8 cellular contexts compared by ENCODE assay signal in the genomic region with DNA sequence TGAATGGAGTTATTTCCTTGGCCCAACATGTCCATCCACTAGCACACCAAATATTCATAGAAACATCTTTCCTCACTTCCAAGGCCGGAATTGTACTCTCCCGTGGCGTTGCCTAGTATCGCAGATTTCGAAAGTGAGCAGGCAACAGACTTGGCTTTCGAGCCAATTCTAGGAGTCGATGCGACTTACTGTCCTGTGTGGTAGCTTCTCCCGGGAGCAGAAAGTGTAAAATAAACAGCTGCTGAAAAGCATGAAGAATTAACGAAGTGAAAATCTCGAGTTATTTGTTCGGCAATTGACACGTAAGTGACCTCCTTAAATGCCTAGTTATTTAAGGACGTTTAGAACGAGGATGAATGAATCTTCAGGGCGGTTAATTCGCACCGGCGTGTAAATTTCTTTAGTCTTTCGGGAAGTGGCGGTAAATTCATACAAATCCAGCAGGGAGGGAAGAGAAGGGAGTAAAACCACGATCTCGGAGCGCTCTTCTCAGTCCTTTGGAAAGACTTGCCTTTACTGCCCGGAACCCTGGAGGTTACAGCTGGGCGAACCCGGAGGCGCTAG. TPM values are rescaled to one million over a fixed set of nuclear protein-coding genes. Genes with fewer than 3 reads are reported as not detected.
DNase-seq lines count a peak whose midpoint lies in the region; ATAC-seq and TF ChIP-seq lines count a peak whose summit lies in the region.

No MANE protein-coding gene starts in this region.

- ATAC-seq in GM18505 (IDR thresholded peaks at IDR 0.05; ENCODE audit: unreplicated experiment) = no peak

- no peak for TF ChIP-seq POLR2A in GM18505 (IDR thresholded peaks at IDR 0.05; ENCODE audit: borderline replicate concordance, extremely low read depth, insufficient read depth, insufficient read length)

- H3K79me2 ChIP-seq in MM.1S (ENCODE audit: low read length) (no peaks in the 10 kb centered on the region), osteoblast (ENCODE audit: insufficient read depth, low read length) (no peaks in the 10 kb centered on the region)

- peak; percentile 13 for DNase-seq in activated CD4-positive, alpha-beta T cell treated with anti-CD3 and anti-CD28 coated beads for 48 hours
- no peak for DNase-seq in activated CD4-positive, alpha-beta T cell treated with anti-CD3 and anti-CD28 coated beads, Interleukin-2, amount 50 U/mL, for 4 hours
- peak; percentile 37 for DNase-seq in MM.1S
- peak in 32 of 42 donors; percentile 5 to 70 (median 34) for DNase-seq in head of caudate nucleus
- DNase-seq in osteoblast (ENCODE audit: insufficient read length, low spot score, missing footprints) = peak; percentile 85
- no peak for DNase-seq in activated CD4-positive, CD25-positive, alpha-beta regulatory T cell (lab: John Stamatoyannopoulos, UW)

- H4K20me1 ChIP-seq in MM.1S (ENCODE audit: insufficient read depth, low read length) (no peaks in the 10 kb centered on the region), osteoblast (ENCODE audit: insufficient read depth, low read length) (no peaks in the 10 kb centered on the region)

- peak overlapping the region; percentile 59 for H3K4me3 ChIP-seq in MM.1S (ENCODE audit: low read length)
- peak overlapping the region; percentile 77 for H3K4me3 ChIP-seq in osteoblast (ENCODE audit: insufficient read depth, low read length)

- H3K9me3 ChIP-seq in MM.1S (replicated peaks; ENCODE audit: insufficient read depth, low read length) (no peaks in the 10 kb centered on the region), osteoblast (ENCODE audit: low read depth, low read length) (no peaks in the 10 kb centered on the region)

- peak overlapping the region; percentile 24; the same call in 1 of the 2 replicates for H3K9ac ChIP-seq in MM.1S (ENCODE audit: low read length)

- no peaks in the 10 kb centered on the region for H3K36me3 Mint-ChIP-seq in activated naive CD8-positive, alpha-beta T cell

- H3K4me1 Mint-ChIP-seq in activated naive CD8-positive, alpha-beta T cell (ENCODE audit: low read depth) = peaks cover 46% of the 10 kb centered on the region

- peaks cover 3% of the 10 kb centered on the region; the same call in 1 of the 2 replicates for H3F3A ChIP-seq in MM.1S (ENCODE audit: insufficient read depth, low read length)

- no peaks in the 10 kb centered on the region for H3K27me3 Mint-ChIP-seq in activated naive CD8-positive, alpha-beta T cell

- no peaks in the 10 kb centered on the region for H3K9me3 Mint-ChIP-seq in activated naive CD8-positive, alpha-beta T cell (ENCODE audit: low read depth)

- H3K4me2 ChIP-seq in MM.1S (ENCODE audit: low read depth, low read length) (peak overlapping the region; percentile 80), osteoblast (ENCODE audit: insufficient read depth, low read length) (peak overlapping the region; percentile 99)

- H3K4me3 Mint-ChIP-seq in activated naive CD8-positive, alpha-beta T cell = peak overlapping the region; percentile 96

- H3K27ac ChIP-seq in MM.1S (ENCODE audit: low read length) (no peak overlapping the region), osteoblast (ENCODE audit: low read depth, low read length) (peak overlapping the region; percentile 65)

- H3K27ac Mint-ChIP-seq in activated naive CD8-positive, alpha-beta T cell = peak overlapping the region; percentile 77

- H3K36me3 ChIP-seq in MM.1S (replicated peaks; ENCODE audit: insufficient read depth, low read length) = no peaks in the 10 kb centered on the region
- H3K36me3 ChIP-seq in osteoblast (ENCODE audit: insufficient read depth, low read length) = no peaks in the 10 kb centered on the region

- H3K27me3 ChIP-seq in MM.1S (replicated peaks; ENCODE audit: insufficient read depth, low read length) (no peaks in the 10 kb centered on the region), osteoblast (ENCODE audit: insufficient read depth, low read length) (peaks cover 29% of the 10 kb centered on the region)

- intact Hi-C loops in head of caudate nucleus (cut with DNase I) = no loop called here

- H3K4me1 ChIP-seq in MM.1S (ENCODE audit: low read length) (no peaks in the 10 kb centered on the region), osteoblast (ENCODE audit: insufficient read depth, low read length) (peaks cover 18% of the 10 kb centered on the region)

- peak overlapping the region; percentile 59 for H2AFZ ChIP-seq in MM.1S (ENCODE audit: low read length)
- H2AFZ ChIP-seq in osteoblast (ENCODE audit: low read length) = peak overlapping the region; percentile 97

- no peaks in the 10 kb centered on the region for H3K9me2 ChIP-seq in MM.1S (replicated peaks; ENCODE audit: insufficient read depth, low read length)

- TF ChIP-seq CTCF in MM.1S (IDR thresholded peaks at IDR 0.05; ENCODE audit: low read length) (no peak), osteoblast (IDR thresholded peaks at IDR 0.05; ENCODE audit: extremely low read depth, low read depth, low read length) (no peak)

RNA-seq across cellular contexts. Expression of gene PCSK5, which starts 0.4 kb away (rescaled TPM):
- total RNA-seq in osteoblast = 13.3 and 14.5 TPM in 2 replicates

Comparison
In these comparisons a context has a peak if more than half of its experiments do, and no peak if none do; other contexts are left out.
1. DNase-seq: peak in activated CD4-positive, alpha-beta T cell treated with anti-CD3 and anti-CD28 coated beads for 48 hours (single experiment), MM.1S (single experiment), head of caudate nucleus (32 of 42) and osteoblast (single experiment); none in activated CD4-positive, alpha-beta T cell treated with anti-CD3 and anti-CD28 coated beads, Interleukin-2, amount 50 U/mL, for 4 hours (0 of 2) and activated CD4-positive, CD25-positive, alpha-beta regulatory T cell (0 of 4).